18 cellular contexts compared by ENCODE assay signal in genomic region chr14:93384256-93384655, GRCh38. TPM values are rescaled to one million over a fixed set of nuclear protein-coding genes. Genes with fewer than 3 reads are reported as not detected.
"Had no signal": no experiment of that assay in that cellular context is flagged by ENCODE, and none has a peak within 500 bp of the region (broad histone marks: within the 10 kb centered on the region; RNA-seq: fewer than 3 reads in every experiment).

No MANE protein-coding gene starts in this region.

RNA-seq across cellular contexts. Expression of gene COX8C, which starts 37.3 kb away (rescaled TPM):
- total RNA-seq: hepatocyte; left colon; left lung; liver; lower lobe of right lung; mesenteric fat pad; naive thymus-derived CD8-positive, alpha-beta T cell; neural crest cell; osteoblast; pancreas; right atrium auricular region; right lobe of liver; skeletal muscle tissue; smooth muscle cell; suprapubic skin; tibial nerve; ureter; uterus had no signal

RNA-seq across cellular contexts. Expression of gene UNC79, which starts 46.5 kb away (rescaled TPM):
- total RNA-seq: naive thymus-derived CD8-positive, alpha-beta T cell; ureter had no signal
